14 cellular contexts compared by ENCODE assay signal in genomic region chr5:170630226-170630625, GRCh38.
DNase-seq lines count a peak whose midpoint lies in the region; ATAC-seq and TF ChIP-seq lines count a peak whose summit lies in the region.
"Had no signal": no experiment of that assay in that cellular context is flagged by ENCODE, and none has a peak within 500 bp of the region (broad histone marks: within the 10 kb centered on the region; RNA-seq: fewer than 3 reads in every experiment).

No MANE protein-coding gene starts in this region.

- TF ChIP-seq CTCF in HEK293 (tag by site-specific recombination; IDR thresholded peaks at IDR 0.05) (no peak), RWPE2 (IDR thresholded peaks at IDR 0.05; ENCODE audit: poor library complexity, severe bottlenecking) (no peak), glutamatergic neuron (IDR thresholded peaks at IDR 0.05; ENCODE audit: partially characterized antibody, unreplicated experiment) (no peak), suprapubic skin (IDR thresholded peaks at IDR 0.05) (no peak)

- H3K4me3 Mint-ChIP-seq in glutamatergic neuron (ENCODE audit: unreplicated experiment) = peak overlapping the region; percentile 22
- H3K4me3 Mint-ChIP-seq in activated naive CD8-positive, alpha-beta T cell treated with anti-CD3 and anti-CD28 coated beads, Interleukin-2, amount 50 U/mL, for 24 hours = no peak overlapping the region
- no peak overlapping the region for H3K4me3 Mint-ChIP-seq in activated naive CD4-positive, alpha-beta T cell treated with anti-CD3 and anti-CD28 coated beads, Interleukin-2, amount 10 ng/mL, durations not matched to agents 7 days and 5 days
- H3K4me3 Mint-ChIP-seq: CD4-positive, alpha-beta memory T cell had no signal

- DNase-seq in RWPE2 (ENCODE audit: low spot score) (peak; percentile 28), glutamatergic neuron (no peak), sciatic nerve (ENCODE audit: low spot score) (peak; percentile 30), suprapubic skin (ENCODE audit: low spot score in 2 of 2) (no peak)
- no peak for DNase-seq in activated naive CD8-positive, alpha-beta T cell treated with anti-CD3 and anti-CD28 coated beads, Interleukin-2, amount 50 U/mL, for 24 hours
- no peak for DNase-seq in activated naive CD4-positive, alpha-beta T cell treated with anti-CD3 and anti-CD28 coated beads, Interleukin-2, amount 10 ng/mL, durations not matched to agents 7 days and 5 days
- DNase-seq: BE2C; CD4-positive, alpha-beta memory T cell; DMS79; HCEC 1CT had no signal

- H3K36me3 Mint-ChIP-seq in glutamatergic neuron (ENCODE audit: unreplicated experiment) = no peaks in the 10 kb centered on the region
- no peaks in the 10 kb centered on the region for H3K36me3 Mint-ChIP-seq in activated naive CD8-positive, alpha-beta T cell treated with anti-CD3 and anti-CD28 coated beads, Interleukin-2, amount 50 U/mL, for 24 hours (ENCODE audit: low read depth)
- no peaks in the 10 kb centered on the region for H3K36me3 Mint-ChIP-seq in activated naive CD4-positive, alpha-beta T cell treated with anti-CD3 and anti-CD28 coated beads, Interleukin-2, amount 10 ng/mL, durations not matched to agents 7 days and 5 days
- H3K36me3 Mint-ChIP-seq: CD4-positive, alpha-beta memory T cell had no signal

- no peaks in the 10 kb centered on the region for H3K27me3 ChIP-seq in RWPE2 (ENCODE audit: insufficient read depth, poor library complexity, severe bottlenecking)
- no peaks in the 10 kb centered on the region for H3K27me3 ChIP-seq in suprapubic skin

- no peaks in the 10 kb centered on the region for H3K9me3 ChIP-seq in HEK293 (ENCODE audit: control insufficient read depth, insufficient read depth, low read depth, low read length)
- no peaks in the 10 kb centered on the region for H3K9me3 ChIP-seq in RWPE2 (ENCODE audit: severe bottlenecking)
- no peaks in the 10 kb centered on the region for H3K9me3 ChIP-seq in suprapubic skin
- H3K9me3 ChIP-seq: A549, BE2C had no signal

- H3K27me3 Mint-ChIP-seq in glutamatergic neuron (ENCODE audit: unreplicated experiment) = peaks cover 23% of the 10 kb centered on the region
- peaks cover 6% of the 10 kb centered on the region for H3K27me3 Mint-ChIP-seq in activated naive CD8-positive, alpha-beta T cell treated with anti-CD3 and anti-CD28 coated beads, Interleukin-2, amount 50 U/mL, for 24 hours
- H3K27me3 Mint-ChIP-seq in activated naive CD4-positive, alpha-beta T cell treated with anti-CD3 and anti-CD28 coated beads, Interleukin-2, amount 10 ng/mL, durations not matched to agents 7 days and 5 days = peaks cover 35% of the 10 kb centered on the region

- H3K27ac Mint-ChIP-seq in glutamatergic neuron (ENCODE audit: unreplicated experiment) = peak overlapping the region; percentile 5
- no peak overlapping the region for H3K27ac Mint-ChIP-seq in activated naive CD8-positive, alpha-beta T cell treated with anti-CD3 and anti-CD28 coated beads, Interleukin-2, amount 50 U/mL, for 24 hours
- H3K27ac Mint-ChIP-seq in activated naive CD4-positive, alpha-beta T cell treated with anti-CD3 and anti-CD28 coated beads, Interleukin-2, amount 10 ng/mL, durations not matched to agents 7 days and 5 days = no peak overlapping the region
- H3K27ac Mint-ChIP-seq: CD4-positive, alpha-beta memory T cell had no signal

- WGBS in suprapubic skin = 91% methylated on average over 8 of the region's 8 CpGs

- TF ChIP-seq POLR2A in suprapubic skin (IDR thresholded peaks at IDR 0.05) = no peak

- no peak overlapping the region for H3K4me3 ChIP-seq in HEK293 (ENCODE audit: low read depth, low read length)
- no peak overlapping the region for H3K4me3 ChIP-seq in RWPE2 (ENCODE audit: severe bottlenecking)
- H3K4me3 ChIP-seq in suprapubic skin = no peak overlapping the region
- H3K4me3 ChIP-seq: A549 had no signal

- peaks cover 50% of the 10 kb centered on the region for H3K4me1 Mint-ChIP-seq in glutamatergic neuron (ENCODE audit: low read depth, unreplicated experiment)
- peaks cover 13% of the 10 kb centered on the region for H3K4me1 Mint-ChIP-seq in activated naive CD8-positive, alpha-beta T cell treated with anti-CD3 and anti-CD28 coated beads, Interleukin-2, amount 50 U/mL, for 24 hours
- peaks cover 10% of the 10 kb centered on the region for H3K4me1 Mint-ChIP-seq in activated naive CD4-positive, alpha-beta T cell treated with anti-CD3 and anti-CD28 coated beads, Interleukin-2, amount 10 ng/mL, durations not matched to agents 7 days and 5 days

- intact Hi-C loops in sciatic nerve (cut with DNase I) = no loop called here

- POLR2A ChIA-PET in HEK293 (lab: Yijun Ruan, JAX) = no interaction called here

- no peak for TF ChIP-seq EP300 in suprapubic skin (IDR thresholded peaks at IDR 0.05)

- peaks cover 6% of the 10 kb centered on the region for H3K4me1 ChIP-seq in HEK293 (ENCODE audit: control insufficient read depth, insufficient read depth, low read length)
- peaks cover 8% of the 10 kb centered on the region for H3K4me1 ChIP-seq in RWPE2 (ENCODE audit: insufficient read depth, poor library complexity, severe bottlenecking)
- H3K4me1 ChIP-seq in suprapubic skin = peaks cover 18% of the 10 kb centered on the region
- H3K4me1 ChIP-seq: BE2C had no signal

- no peaks in the 10 kb centered on the region for H3K36me3 ChIP-seq in HEK293 (ENCODE audit: control insufficient read depth in 2 of 2, insufficient read depth in 1 of 2, low read length in 2 of 2)
- H3K36me3 ChIP-seq in RWPE2 (ENCODE audit: low read depth) = no peaks in the 10 kb centered on the region
- H3K36me3 ChIP-seq in suprapubic skin = no peaks in the 10 kb centered on the region
- H3K36me3 ChIP-seq: BE2C had no signal

- ATAC-seq in RWPE2 (ENCODE audit: low read depth) (no peak), sciatic nerve (no peak)
- ATAC-seq in activated naive CD8-positive, alpha-beta T cell treated with anti-CD3 and anti-CD28 coated beads, Interleukin-2, amount 50 U/mL, for 24 hours = no peak
- ATAC-seq: A549 had no signal

- H3K27ac ChIP-seq in HEK293 (ENCODE audit: extremely low read depth, low read depth, low read length) = no peak overlapping the region
- H3K27ac ChIP-seq in RWPE2 (ENCODE audit: poor library complexity, severe bottlenecking) = no peak overlapping the region
- H3K27ac ChIP-seq in suprapubic skin = no peak overlapping the region
- H3K27ac ChIP-seq: A549, C4-2B, HL-60 had no signal

- CTCF ChIA-PET in HEK293 (lab: Yijun Ruan, JAX) = interaction anchor here (1.4 kb wide), 1 partner anchor 161 kb away, joined by 5 read pairs; no protein-coding TSS in a partner anchor
- CTCF ChIA-PET in activated naive CD4-positive, alpha-beta T cell treated with anti-CD3 and anti-CD28 coated beads, Interleukin-2, amount 10 ng/mL, durations not matched to agents 7 days and 5 days (lab: Charles Lee) = interaction anchor here (1.2 to 6.2 kb wide), 3 partner anchors 11 to 531 kb away, joined by 3 to 115 read pairs (median 6); no protein-coding TSS in a partner anchor

- peaks cover 26% of the 10 kb centered on the region for H3K9me3 Mint-ChIP-seq in glutamatergic neuron (ENCODE audit: unreplicated experiment)
- no peaks in the 10 kb centered on the region for H3K9me3 Mint-ChIP-seq in activated naive CD8-positive, alpha-beta T cell treated with anti-CD3 and anti-CD28 coated beads, Interleukin-2, amount 50 U/mL, for 24 hours
- H3K9me3 Mint-ChIP-seq in activated naive CD4-positive, alpha-beta T cell treated with anti-CD3 and anti-CD28 coated beads, Interleukin-2, amount 10 ng/mL, durations not matched to agents 7 days and 5 days = no peaks in the 10 kb centered on the region
- H3K9me3 Mint-ChIP-seq: CD4-positive, alpha-beta memory T cell had no signal

TF ChIP-seq in HEK293, 187 proteins besides CTCF, POLR2A, EP300 and RAD21:
- TF ChIP-seq ZNF585B (tag by site-specific recombination; IDR thresholded peaks at IDR 0.05) (peak; percentile 38), ZNF311 (tag by site-specific recombination; IDR thresholded peaks at IDR 0.05; ENCODE audit: borderline replicate concordance) (no peak)

Comparison
In these comparisons a context has a peak if more than half of its experiments do, and no peak if none do; other contexts are left out.
1. DNase-seq: peak in RWPE2 (single experiment) and sciatic nerve (single experiment); none in glutamatergic neuron (single experiment), activated naive CD8-positive, alpha-beta T cell treated with anti-CD3 and anti-CD28 coated beads, Interleukin-2, amount 50 U/mL, for 24 hours (single experiment), activated naive CD4-positive, alpha-beta T cell treated with anti-CD3 and anti-CD28 coated beads, Interleukin-2, amount 10 ng/mL, durations not matched to agents 7 days and 5 days (single experiment) and suprapubic skin (0 of 2).